In genomic region chr17:39754161-39754957, GRCh38 we compare ENCODE assay signal across 8 cellular contexts. TPM values are rescaled to one million over a fixed set of nuclear protein-coding genes. Genes with fewer than 3 reads are reported as not detected.
DNase-seq lines count a peak whose midpoint lies in the region; ATAC-seq, FAIRE-seq and TF ChIP-seq lines count a peak whose summit lies in the region.

No MANE protein-coding gene starts in this region.

- peak; percentile 65 for ATAC-seq in HG02759 (IDR thresholded peaks at IDR 0.05; ENCODE audit: unreplicated experiment)
- ATAC-seq in psoas muscle: peak; percentile 93 to 95 (median 94)

- H3K36me3 ChIP-seq in adrenal gland (replicated peaks in 1 of 2) (no peaks in the 10 kb centered on the region), left ventricle myocardium inferior (no peaks in the 10 kb centered on the region), psoas muscle (ENCODE audit: insufficient read depth in 1 of 2, low read depth in 1 of 2) (no peaks in the 10 kb centered on the region), urinary bladder (ENCODE audit: insufficient read depth) (no peaks in the 10 kb centered on the region)

- H3K27me3 ChIP-seq in adrenal gland: no peaks in the 10 kb centered on the region
- no peaks in the 10 kb centered on the region for H3K27me3 ChIP-seq in left ventricle myocardium inferior (ENCODE audit: low read depth)
- H3K27me3 ChIP-seq in psoas muscle (ENCODE audit: insufficient read depth in 3 of 3, low read length in 2 of 3): peaks cover 0 to 3% (median 0%) of the 10 kb centered on the region in 3 donors

- peak; percentile 97 for DNase-seq in GM12891 (ENCODE audit: insufficient read length, low spot score)
- peak; percentile 49 for DNase-seq in NCI-H128 (lab: John Stamatoyannopoulos, UW; ENCODE audit: unreplicated experiment)
- peak; percentile 91 for DNase-seq in T follicular helper cell (ENCODE audit: low read depth)
- peak; percentile 91 to 94 (median 93) for DNase-seq in adrenal gland
- peak; percentile 91 for DNase-seq in left ventricle myocardium inferior
- peak; percentile 92 to 96 for DNase-seq in psoas muscle

- H3K9me3 ChIP-seq in adrenal gland (replicated peaks in 1 of 3) (no peaks in the 10 kb centered on the region), left ventricle myocardium inferior (replicated peaks) (no peaks in the 10 kb centered on the region), psoas muscle (no peaks in the 10 kb centered on the region)

- peak; percentile 97 for FAIRE-seq in GM12891 (lab: Jason Lieb, UNC)

- TF ChIP-seq CTCF in adrenal gland (IDR thresholded peaks at IDR 0.05) (peak; percentile 63 to 99 (median 94)), left ventricle myocardium inferior (IDR thresholded peaks at IDR 0.05; ENCODE audit: borderline replicate concordance) (peak; percentile 99), psoas muscle (IDR thresholded peaks at IDR 0.05) (peak; percentile 97)

- TF ChIP-seq POLR2A in GM12891 (IDR thresholded peaks at IDR 0.05; ENCODE audit: low read depth, low read length) (no peak; the same call in 1 of the 2 replicates), adrenal gland (IDR thresholded peaks at IDR 0.05) (peak; percentile 36 to 70)

- intact Hi-C loops in adrenal gland (cut with DNase I) (loop anchor here (5.0 to 10.0 kb wide), 2 partner anchors 127 to 210 kb away; partner anchors contain the start of gene PPP1R1B (in 1 of the 2)), left ventricle myocardium inferior (cut with micrococcal nuclease) (no loop called here), psoas muscle (cut with DNase I) (loop anchor here (1.0 to 5.0 kb wide), 3 partner anchors 132 to 207 kb away; no protein-coding TSS in a partner anchor)

- H3K27ac ChIP-seq in adrenal gland (peak overlapping the region; percentile 52 to 91 (median 79)), left ventricle myocardium inferior (replicated peaks) (peak overlapping the region; percentile 94), psoas muscle (peak overlapping the region; percentile 81), urinary bladder (ENCODE audit: low read depth) (peak overlapping the region; percentile 96)

- peak overlapping the region; percentile 7 to 73 (median 63) for H3K4me3 ChIP-seq in adrenal gland
- H3K4me3 ChIP-seq in left ventricle myocardium inferior: peak overlapping the region; percentile 73
- peak overlapping the region; percentile 84 for H3K4me3 ChIP-seq in psoas muscle
- peak overlapping the region; percentile 60 for H3K4me3 ChIP-seq in urinary bladder (ENCODE audit: low read depth, low read length)

- H3K4me1 ChIP-seq in adrenal gland (replicated peaks in 1 of 2) (peaks cover 8 to 15% of the 10 kb centered on the region in 2 donors), left ventricle myocardium inferior (peaks cover 43% of the 10 kb centered on the region), psoas muscle (no peaks in the 10 kb centered on the region), urinary bladder (ENCODE audit: insufficient read depth) (no peaks in the 10 kb centered on the region)

- WGBS in adrenal gland, 4 donors: 0 to 1% (median 0%) methylated on average over 3 to 91 of the region's 91 CpGs
- 0 to 1% (median 0%) methylated on average over 48 to 91 of the region's 91 CpGs for WGBS in psoas muscle, 3 donors
- under 1% methylated on average over 91 of the region's 91 CpGs for WGBS in urinary bladder

TF ChIP-seq in GM12891, 5 proteins besides CTCF, POLR2A, EP300 and RAD21:
- TF ChIP-seq POU2F2 (IDR thresholded peaks at IDR 0.05; ENCODE audit: low read depth, low read length) (peak; percentile 31; the same call in 1 of the 2 replicates), PAX5 (IDR thresholded peaks at IDR 0.05; ENCODE audit: insufficient read depth, low read length, severe bottlenecking) (peak; percentile 76), TAF1 (IDR thresholded peaks at IDR 0.05; ENCODE audit: low read depth, low read length) (no peak), POLR2AphosphoS5 (IDR thresholded peaks at IDR 0.05; ENCODE audit: low read depth, low read length) (0 out of 2 replicates have a peak, but pooled peaks have one; percentile 14), SPI1 (IDR thresholded peaks at IDR 0.05; ENCODE audit: low read depth, low read length) (peak; percentile 81)
TF ChIP-seq in GM12891: peak in this region for 4.

RNA-seq across cellular contexts. Expression of gene GRB7, which starts 16.6 kb away (rescaled TPM):
- 0.49 TPM for polyA plus RNA-seq in GM12891 (2012; ENCODE audit: low read depth, missing spikeins)
- total RNA-seq in adrenal gland (1 to 10 TPM in 1 of 8 donors, under 1 TPM in 3, not detected in 4; 0.11 to 1.2 (median 0.33) TPM), left ventricle myocardium inferior (1.1 TPM), psoas muscle (not detected), urinary bladder (2.9 TPM)
- polyA plus RNA-seq in adrenal gland (under 1 TPM in 2 of 3 donors, not detected in 1; 0.17 to 0.56 TPM), psoas muscle (under 1 TPM in 2 of 3 donors, not detected in 1; 0.06 to 0.69 TPM), urinary bladder (2.7 TPM)

RNA-seq across cellular contexts. Expression of gene MIEN1, which starts 24.0 kb away (rescaled TPM):
- polyA plus RNA-seq in GM12891 (2012; ENCODE audit: low read depth, missing spikeins): 44.9 TPM
- 100 to 1,000 TPM in 1 of 8 donors, 10 to 100 TPM in 7; 41.9 to 210 (median 46.7) TPM for total RNA-seq in adrenal gland
- polyA plus RNA-seq in adrenal gland: 100 to 1,000 TPM in 2 of 3 donors, 10 to 100 TPM in 1; 79.9 to 130 (median 108) TPM
- 57.1 TPM for total RNA-seq in left ventricle myocardium inferior
- total RNA-seq in psoas muscle: 10 to 100 TPM; 28.2 to 44.3 (median 36.2) TPM
- polyA plus RNA-seq in psoas muscle: 10 to 100 TPM; 42.6 to 83.9 (median 63.5) TPM
- total RNA-seq in urinary bladder: 7.9 TPM
- polyA plus RNA-seq in urinary bladder: 60.5 TPM

RNA-seq across cellular contexts. Expression of gene ERBB2, which starts 54.5 kb away (rescaled TPM):
- polyA plus RNA-seq in GM12891 (2012; ENCODE audit: low read depth, missing spikeins): 2.8 TPM
- total RNA-seq in adrenal gland (10 to 100 TPM in 6 of 8 donors, 1 to 10 TPM in 2; 7.4 to 16.9 (median 12.4) TPM), left ventricle myocardium inferior (61.0 TPM), psoas muscle (10 to 100 TPM; 20.4 to 24.9 (median 21.1) TPM), urinary bladder (60.5 TPM)
- polyA plus RNA-seq in adrenal gland (10 to 100 TPM in 1 of 3 donors, 1 to 10 TPM in 2; 4.8 to 12.3 (median 8.3) TPM), psoas muscle (10 to 100 TPM in 1 of 3 donors, 1 to 10 TPM in 2; 4.0 to 11.1 (median 9.2) TPM), urinary bladder (38.3 TPM)

Comparison
In these comparisons a context has a peak if more than half of its experiments do, and no peak if none do; other contexts are left out.
1. Peak in every context shown above with its lines: DNase-seq, ATAC-seq, H3K4me3 ChIP-seq and H3K27ac ChIP-seq.